Comparison of ENCODE assay signal across 18 cellular contexts in genomic region chr19:33286899-33287298, GRCh38. TPM values are rescaled to one million over a fixed set of nuclear protein-coding genes. Genes with fewer than 3 reads are reported as not detected.
DNase-seq lines count a peak whose midpoint lies in the region; ATAC-seq and TF ChIP-seq lines count a peak whose summit lies in the region.
"Had no signal": no experiment of that assay in that cellular context is flagged by ENCODE, and none has a peak within 500 bp of the region (broad histone marks: within the 10 kb centered on the region; RNA-seq: fewer than 3 reads in every experiment).

No MANE protein-coding gene starts in this region.

- H3K4me1 ChIP-seq in BLaER1 = peaks cover 31% of the 10 kb centered on the region
- peaks cover 12% of the 10 kb centered on the region for H3K4me1 ChIP-seq in CD4-positive, alpha-beta memory T cell (ENCODE audit: insufficient read depth, low read length)
- peaks cover 59% of the 10 kb centered on the region for H3K4me1 ChIP-seq in lower lobe of right lung

- H3K36me3 ChIP-seq in BLaER1 (no peaks in the 10 kb centered on the region), lower lobe of right lung (no peaks in the 10 kb centered on the region)
- no peaks in the 10 kb centered on the region for H3K36me3 ChIP-seq in CD4-positive, alpha-beta memory T cell (ENCODE audit: insufficient read depth, low read length)
- H3K36me3 ChIP-seq: stomach had no signal

- POLR2A ChIA-PET in CD4-positive, alpha-beta memory T cell (lab: Charles Lee; ENCODE audit: partially characterized antibody) = interaction anchor here (0.7 kb wide), 1 partner anchor 120 kb away, joined by 3 read pairs; no protein-coding TSS in a partner anchor
- POLR2A ChIA-PET in activated CD4-positive, alpha-beta memory T cell treated with anti-CD3 and anti-CD28 coated beads for 36 hours (lab: Charles Lee) = no interaction called here

- ATAC-seq in lower lobe of right lung (peak in 1 of 2 donors; percentile 5), HG02852 (IDR thresholded peaks at IDR 0.05; ENCODE audit: unreplicated experiment) (no peak)

- intact Hi-C loops in CD4-positive, alpha-beta memory T cell (cut with micrococcal nuclease) = no loop called here
- intact Hi-C loops in activated CD4-positive, alpha-beta memory T cell treated with anti-CD3 and anti-CD28 coated beads for 36 hours (cut with micrococcal nuclease) = no loop called here
- intact Hi-C loops in lower lobe of right lung (cut with DNase I) = no loop called here
- intact Hi-C loops in activated T-helper 2 cell treated with anti-CD3 and anti-CD28 coated beads, Interferon-gamma antibody, Interleukin-2, Interleukin-4, amounts not matched to agents 10 μg/mL and 5 μg/mL and 100 μg/mL, durations not matched to agents 14 hours and 24 hours and 36 hours (cut with micrococcal nuclease) = no loop called here

- H3K4me3 Mint-ChIP-seq in CD4-positive, alpha-beta memory T cell = peak overlapping the region in 5 of 8 donors; percentile 25 to 55 (median 48)
- H3K4me3 Mint-ChIP-seq in activated CD4-positive, alpha-beta memory T cell treated with anti-CD3 and anti-CD28 coated beads for 36 hours = no peak overlapping the region
- H3K4me3 Mint-ChIP-seq in activated T-helper 2 cell treated with anti-CD3 and anti-CD28 coated beads, Interferon-gamma antibody, Interleukin-2, Interleukin-4, amounts not matched to agents 10 μg/mL and 5 μg/mL and 100 μg/mL, durations not matched to agents 14 hours and 24 hours and 36 hours (ENCODE audit: low read depth) = no peak overlapping the region
- H3K4me3 Mint-ChIP-seq: nephron had no signal

- H3K27me3 Mint-ChIP-seq in CD4-positive, alpha-beta memory T cell = no peaks in the 10 kb centered on the region
- H3K27me3 Mint-ChIP-seq in activated CD4-positive, alpha-beta memory T cell treated with anti-CD3 and anti-CD28 coated beads for 36 hours = peaks cover 4% of the 10 kb centered on the region
- H3K27me3 Mint-ChIP-seq in activated T-helper 2 cell treated with anti-CD3 and anti-CD28 coated beads, Interferon-gamma antibody, Interleukin-2, Interleukin-4, amounts not matched to agents 10 μg/mL and 5 μg/mL and 100 μg/mL, durations not matched to agents 14 hours and 24 hours and 36 hours (ENCODE audit: low read depth) = peaks cover 9% of the 10 kb centered on the region

- peaks cover 0 to 8% of the 10 kb centered on the region in 2 donors for H3K36me3 Mint-ChIP-seq in CD4-positive, alpha-beta memory T cell
- peaks cover 7% of the 10 kb centered on the region for H3K36me3 Mint-ChIP-seq in activated CD4-positive, alpha-beta memory T cell treated with anti-CD3 and anti-CD28 coated beads for 36 hours
- peaks cover 11% of the 10 kb centered on the region for H3K36me3 Mint-ChIP-seq in activated T-helper 2 cell treated with anti-CD3 and anti-CD28 coated beads, Interferon-gamma antibody, Interleukin-2, Interleukin-4, amounts not matched to agents 10 μg/mL and 5 μg/mL and 100 μg/mL, durations not matched to agents 14 hours and 24 hours and 36 hours (ENCODE audit: low read depth)

- peaks cover 2 to 41% (median 17%) of the 10 kb centered on the region in 8 donors for H3K9me3 Mint-ChIP-seq in CD4-positive, alpha-beta memory T cell
- H3K9me3 Mint-ChIP-seq in activated CD4-positive, alpha-beta memory T cell treated with anti-CD3 and anti-CD28 coated beads for 36 hours = peaks cover 23% of the 10 kb centered on the region
- peaks cover 18% of the 10 kb centered on the region for H3K9me3 Mint-ChIP-seq in activated T-helper 2 cell treated with anti-CD3 and anti-CD28 coated beads, Interferon-gamma antibody, Interleukin-2, Interleukin-4, amounts not matched to agents 10 μg/mL and 5 μg/mL and 100 μg/mL, durations not matched to agents 14 hours and 24 hours and 36 hours

- H4K20me1 ChIP-seq in BLaER1 = no peaks in the 10 kb centered on the region

- H3K27me3 ChIP-seq in BLaER1 (no peaks in the 10 kb centered on the region), lower lobe of right lung (ENCODE audit: low read depth) (peaks cover 7% of the 10 kb centered on the region)
- H3K27me3 ChIP-seq in CD4-positive, alpha-beta memory T cell (ENCODE audit: insufficient read depth, low read length) = no peaks in the 10 kb centered on the region
- H3K27me3 ChIP-seq: stomach had no signal

- H3K4me1 Mint-ChIP-seq in CD4-positive, alpha-beta memory T cell = peaks cover 3 to 20% (median 11%) of the 10 kb centered on the region in 4 donors
- H3K4me1 Mint-ChIP-seq in activated CD4-positive, alpha-beta memory T cell treated with anti-CD3 and anti-CD28 coated beads for 36 hours (ENCODE audit: low read depth) = peaks cover 6% of the 10 kb centered on the region
- H3K4me1 Mint-ChIP-seq in activated T-helper 2 cell treated with anti-CD3 and anti-CD28 coated beads, Interferon-gamma antibody, Interleukin-2, Interleukin-4, amounts not matched to agents 10 μg/mL and 5 μg/mL and 100 μg/mL, durations not matched to agents 14 hours and 24 hours and 36 hours (ENCODE audit: low read depth) = peaks cover 4% of the 10 kb centered on the region

- no peak overlapping the region for H3K9ac ChIP-seq in BLaER1

- TF ChIP-seq CTCF in lower lobe of right lung (IDR thresholded peaks at IDR 0.05) = no peak

- H3K27ac ChIP-seq in BLaER1 (peak overlapping the region; percentile 28; the same call in 1 of the 2 replicates), lower lobe of right lung (peak overlapping the region; percentile 36)
- no peak overlapping the region for H3K27ac ChIP-seq in CD4-positive, alpha-beta memory T cell (ENCODE audit: low read depth, low read length)
- H3K27ac ChIP-seq: RWPE1 had no signal

- H3K27ac Mint-ChIP-seq in CD4-positive, alpha-beta memory T cell = peak overlapping the region in 4 of 7 donors; percentile 29 to 70 (median 44)
- H3K27ac Mint-ChIP-seq in activated CD4-positive, alpha-beta memory T cell treated with anti-CD3 and anti-CD28 coated beads for 36 hours = peak overlapping the region; percentile 10
- no peak overlapping the region for H3K27ac Mint-ChIP-seq in activated T-helper 2 cell treated with anti-CD3 and anti-CD28 coated beads, Interferon-gamma antibody, Interleukin-2, Interleukin-4, amounts not matched to agents 10 μg/mL and 5 μg/mL and 100 μg/mL, durations not matched to agents 14 hours and 24 hours and 36 hours
- H3K27ac Mint-ChIP-seq: nephron had no signal

- H3K9me3 ChIP-seq in BLaER1 (peaks cover 32% of the 10 kb centered on the region), lower lobe of right lung (peaks cover 6% of the 10 kb centered on the region)
- peaks cover 0 to 6% of the 10 kb centered on the region in 2 donors for H3K9me3 ChIP-seq in CD4-positive, alpha-beta memory T cell (ENCODE audit: control insufficient read depth in 1 of 2, low read length in 2 of 2)

- peak overlapping the region; percentile 59 for H3K4me2 ChIP-seq in BLaER1

- H3K4me3 ChIP-seq in BLaER1 (no peak overlapping the region), lower lobe of right lung (no peak overlapping the region)
- no peak overlapping the region for H3K4me3 ChIP-seq in CD4-positive, alpha-beta memory T cell (ENCODE audit: low read length in 2 of 2)
- H3K4me3 ChIP-seq: stomach had no signal

- CTCF ChIA-PET in CD4-positive, alpha-beta memory T cell (lab: Charles Lee; ENCODE audit: partially characterized antibody) = no interaction called here
- CTCF ChIA-PET in activated CD4-positive, alpha-beta memory T cell treated with anti-CD3 and anti-CD28 coated beads for 36 hours (lab: Charles Lee) = no interaction called here

- DNase-seq in CD4-positive, alpha-beta memory T cell = peak in 1 of 5 donors; percentile 12
- DNase-seq in activated CD4-positive, alpha-beta memory T cell treated with anti-CD3 and anti-CD28 coated beads for 36 hours = peak; percentile 48
- DNase-seq in lower lobe of right lung (no peak), SIG-M5 (lab: John Stamatoyannopoulos, UW) (no peak)
- DNase-seq in activated T-helper 2 cell treated with anti-CD3 and anti-CD28 coated beads, Interferon-gamma antibody, Interleukin-2, Interleukin-4, amounts not matched to agents 10 μg/mL and 5 μg/mL and 100 μg/mL, durations not matched to agents 14 hours and 24 hours and 36 hours (ENCODE audit: low spot score) = no peak
- DNase-seq: activated gamma-delta T cell; EL; head of caudate nucleus; KG1; mammary epithelial cell; NCI-H2029; NCI-H446 treated with DMSO at 0.1 percent for 48 hours; stimulated activated CD4-positive, alpha-beta T cell treated with anti-CD3 and anti-CD28 coated beads, Interleukin-15, amount 100 ng/mL, for 24 hours had no signal

RNA-seq across cellular contexts. Expression of gene CEBPA, which starts 15.4 kb away (rescaled TPM):
- total RNA-seq in CD4-positive, alpha-beta memory T cell = 1 to 10 TPM; 2.3 to 2.4 TPM
- polyA plus RNA-seq in CD4-positive, alpha-beta memory T cell = under 1 TPM; 0.20 to 0.94 TPM
- total RNA-seq in activated CD4-positive, alpha-beta memory T cell treated with anti-CD3 and anti-CD28 coated beads for 36 hours = under 1 TPM; 0.22 to 0.33 TPM
- total RNA-seq in lower lobe of right lung = 75.1 TPM
- 0.73 and 0.90 TPM in 2 replicates for total RNA-seq in activated T-helper 2 cell treated with anti-CD3 and anti-CD28 coated beads, Interferon-gamma antibody, Interleukin-2, Interleukin-4, amounts not matched to agents 10 μg/mL and 5 μg/mL and 100 μg/mL, durations not matched to agents 14 hours and 24 hours and 36 hours

Comparison
In these comparisons a context has a peak if more than half of its experiments do, and no peak if none do; other contexts are left out.
1. H3K4me3 Mint-ChIP-seq: peak in CD4-positive, alpha-beta memory T cell (5 of 8); none in activated CD4-positive, alpha-beta memory T cell treated with anti-CD3 and anti-CD28 coated beads for 36 hours (single experiment) and activated T-helper 2 cell treated with anti-CD3 and anti-CD28 coated beads, Interferon-gamma antibody, Interleukin-2, Interleukin-4, amounts not matched to agents 10 μg/mL and 5 μg/mL and 100 μg/mL, durations not matched to agents 14 hours and 24 hours and 36 hours (single experiment).
2. RNA of gene CEBPA, which starts 15.4 kb away (total RNA-seq): 75.1 TPM in lower lobe of right lung (single experiment); 2.3 to 2.4 TPM in CD4-positive, alpha-beta memory T cell, 0.73 to 0.90 TPM in activated T-helper 2 cell treated with anti-CD3 and anti-CD28 coated beads, Interferon-gamma antibody, Interleukin-2, Interleukin-4, amounts not matched to agents 10 μg/mL and 5 μg/mL and 100 μg/mL, durations not matched to agents 14 hours and 24 hours and 36 hours and 0.22 to 0.33 TPM in activated CD4-positive, alpha-beta memory T cell treated with anti-CD3 and anti-CD28 coated beads for 36 hours; every median in the first group is over 10 times any median in the second.